Comparison of ENCODE assay signal across 8 cellular contexts in the genomic region with DNA sequence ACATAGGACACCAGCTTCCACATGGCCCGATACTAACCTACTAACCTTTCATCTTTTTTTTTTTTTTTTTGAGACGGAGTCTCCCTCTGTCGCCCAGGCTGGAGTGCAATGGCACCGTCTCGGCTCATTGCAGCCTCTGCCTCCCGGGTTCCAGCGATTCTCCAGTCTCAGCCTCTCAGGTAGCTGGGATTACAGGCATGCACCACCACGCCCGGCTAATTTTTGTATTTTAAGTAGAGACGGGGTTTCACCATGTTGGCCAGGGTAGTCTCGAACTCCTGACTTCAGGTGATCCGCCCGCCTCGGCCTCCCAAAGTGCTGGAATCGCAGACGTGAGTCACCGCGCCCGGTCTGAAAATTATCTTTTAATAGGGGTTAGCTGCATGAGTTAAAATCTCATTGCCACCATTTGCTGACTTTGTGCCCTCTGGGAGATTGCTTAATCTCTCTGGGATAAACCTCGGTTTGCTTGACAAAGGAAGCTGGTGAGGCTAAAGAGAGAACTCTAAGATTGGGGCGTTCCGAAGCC. TPM values are rescaled to one million over a fixed set of nuclear protein-coding genes. Genes with fewer than 3 reads are reported as not detected.
DNase-seq lines count a peak whose midpoint lies in the region; FAIRE-seq and TF ChIP-seq lines count a peak whose summit lies in the region.
"Not testable (repeated sequence)": the region's sequence is repeated elsewhere in the genome, so short reads cannot be mapped to it uniquely, and the experiment has no call there.

No MANE protein-coding gene starts in this region.

- not testable (repeated sequence) for H3K9me3 ChIP-seq in OCI-LY3 (ENCODE audit: insufficient read depth, low read length); tibial nerve

- peaks cover 20% of the 10 kb centered on the region for H3K36me3 Mint-ChIP-seq in Calu3 (ENCODE audit: insufficient read depth, unreplicated experiment)
- H3K36me3 Mint-ChIP-seq in activated T-cell treated with anti-CD3 and anti-CD28 coated beads, Interleukin-2, amount 50 U/mL, for 24 hours (ENCODE audit: low read depth) = peaks cover 21% of the 10 kb centered on the region
- not testable (repeated sequence) for H3K36me3 Mint-ChIP-seq in mesothelial cell of epicardium

- H3K79me2 ChIP-seq in OCI-LY3 (ENCODE audit: low read length) = not testable (repeated sequence)

- peak overlapping the region; percentile 79; the same call in 1 of the 2 replicates for H2AFZ ChIP-seq in OCI-LY3 (ENCODE audit: low read depth, low read length)

- peaks cover 13% of the 10 kb centered on the region for H3K27me3 Mint-ChIP-seq in Calu3 (ENCODE audit: unreplicated experiment)
- not testable (repeated sequence) for H3K27me3 Mint-ChIP-seq in activated T-cell treated with anti-CD3 and anti-CD28 coated beads, Interleukin-2, amount 50 U/mL, for 24 hours; mesothelial cell of epicardium (ENCODE audit: low read depth)

- H3K4me1 Mint-ChIP-seq in Calu3 (ENCODE audit: low read depth, unreplicated experiment) = peaks cover 10% of the 10 kb centered on the region
- peaks cover 17% of the 10 kb centered on the region for H3K4me1 Mint-ChIP-seq in activated T-cell treated with anti-CD3 and anti-CD28 coated beads, Interleukin-2, amount 50 U/mL, for 24 hours (ENCODE audit: low read depth)
- H3K4me1 Mint-ChIP-seq in mesothelial cell of epicardium = peaks cover 11% of the 10 kb centered on the region

- H3K27ac Mint-ChIP-seq in Calu3 (ENCODE audit: unreplicated experiment) = peak overlapping the region; percentile 42
- peak overlapping the region; percentile 52 for H3K27ac Mint-ChIP-seq in activated T-cell treated with anti-CD3 and anti-CD28 coated beads, Interleukin-2, amount 50 U/mL, for 24 hours
- not testable (repeated sequence) for H3K27ac Mint-ChIP-seq in mesothelial cell of epicardium

- not testable (repeated sequence) for H3K27me3 ChIP-seq in OCI-LY3 (ENCODE audit: low read depth, low read length); bronchial epithelial cell (ENCODE audit: control insufficient read depth, insufficient read depth, low read length); tibial nerve

- not testable (repeated sequence) for H3K9ac ChIP-seq in OCI-LY3 (ENCODE audit: low read length)

- H4K20me1 ChIP-seq in OCI-LY3 (ENCODE audit: insufficient read depth, low read length) = not testable (repeated sequence)

- not testable (repeated sequence) for H3K9me3 Mint-ChIP-seq in Calu3 (ENCODE audit: low read depth, unreplicated experiment); activated T-cell treated with anti-CD3 and anti-CD28 coated beads, Interleukin-2, amount 50 U/mL, for 24 hours; mesothelial cell of epicardium

- TF ChIP-seq EP300 in tibial nerve (IDR thresholded peaks at IDR 0.05) = peak in 1 of 2 donors; percentile 74

- not testable (repeated sequence) for DNase-seq in Calu3; activated T-cell treated with anti-CD3 and anti-CD28 coated beads, Interleukin-2, amount 50 U/mL, for 24 hours; bronchial epithelial cell (ENCODE audit: low read depth); foreskin fibroblast; mesothelial cell of epicardium (ENCODE audit: low spot score in 2 of 2, unreplicated experiment in 2 of 2); tibial nerve (ENCODE audit: low spot score in 2 of 2)
- DNase-seq in retina = peak; percentile 46

- intact Hi-C loops in Calu3 (cut with micrococcal nuclease; ENCODE audit: unreplicated experiment) = not testable (repeated sequence)

- H3K4me3 Mint-ChIP-seq in Calu3 (ENCODE audit: low read depth, unreplicated experiment) (peak overlapping the region; percentile 87), mesothelial cell of epicardium (peak overlapping the region; percentile 69)
- H3K4me3 Mint-ChIP-seq in activated T-cell treated with anti-CD3 and anti-CD28 coated beads, Interleukin-2, amount 50 U/mL, for 24 hours = peak overlapping the region; percentile 69

- BruUV-seq in Calu3 (replicated peaks; lab: Mats Ljungman, UMichigan) = not testable (repeated sequence)

- TF ChIP-seq POLR2A in tibial nerve (IDR thresholded peaks at IDR 0.05) = not testable (repeated sequence)

- 70 to 73% methylated on average over 22 of the region's 22 CpGs for WGBS in tibial nerve, 2 donors

- not testable (repeated sequence) for FAIRE-seq in bronchial epithelial cell (lab: Jason Lieb, UNC)

- TF ChIP-seq CTCF in Calu3 (IDR thresholded peaks at IDR 0.05; ENCODE audit: unreplicated experiment); OCI-LY3 (IDR thresholded peaks at IDR 0.05; ENCODE audit: low read depth, low read length); bronchial epithelial cell (IDR thresholded peaks at IDR 0.05; ENCODE audit: insufficient read depth, low read length, severe bottlenecking); foreskin fibroblast (IDR thresholded peaks at IDR 0.05; ENCODE audit: low read depth, low read length); mesothelial cell of epicardium (IDR thresholded peaks at IDR 0.05; ENCODE audit: unreplicated experiment); tibial nerve (IDR thresholded peaks at IDR 0.05): not testable (repeated sequence)

- CTCF ChIA-PET in Calu3 (lab: Charles Lee) = interaction anchor here (0.6 to 1.7 kb wide), 5 partner anchors 9 to 845 kb away, joined by 3 to 5 read pairs (median 4); no protein-coding TSS in a partner anchor

- not testable (repeated sequence) for H3K4me1 ChIP-seq in OCI-LY3 (ENCODE audit: low read length)
- peaks cover 0 to 28% (median 11%) of the 10 kb centered on the region in 4 donors for H3K4me1 ChIP-seq in tibial nerve

- H3K27ac ChIP-seq in OCI-LY3 (ENCODE audit: low read length) = not testable (repeated sequence)
- peak overlapping the region; percentile 81 to 96 (median 88) for H3K27ac ChIP-seq in tibial nerve

- H3K4me3 ChIP-seq in OCI-LY3 (ENCODE audit: low read length) (peak overlapping the region; percentile 76), bronchial epithelial cell (ENCODE audit: low read depth, low read length) (peak overlapping the region; percentile 12), foreskin fibroblast (ENCODE audit: low read depth in 1 of 2, low read length in 2 of 2) (peak overlapping the region; percentile 54 to 71), tibial nerve (peak overlapping the region in 3 of 4 donors; percentile 79 to 91 (median 82))

- peak overlapping the region; percentile 76 for H3K4me2 ChIP-seq in OCI-LY3 (ENCODE audit: low read length)

- not testable (repeated sequence) for H3K36me3 ChIP-seq in OCI-LY3 (replicated peaks; ENCODE audit: low read depth, low read length); bronchial epithelial cell (ENCODE audit: control insufficient read depth, insufficient read depth, low read length)
- peaks cover 0 to 21% (median 0%) of the 10 kb centered on the region in 3 donors for H3K36me3 ChIP-seq in tibial nerve

RNA-seq across cellular contexts. Expression of gene ENGASE, which starts 0.4 kb away (rescaled TPM):
- total RNA-seq in Calu3 (2022) (57.1 and 58.0 TPM in 2 replicates), bronchial epithelial cell (8.1 and 10.5 TPM in 2 replicates), mesothelial cell of epicardium (72.5 to 77.7 TPM (median 76.2 TPM) in 3 replicates), tibial nerve (10 to 100 TPM; 29.9 to 64.8 (median 57.1) TPM)

RNA-seq across cellular contexts. Expression of gene C1QTNF1, which starts 50.2 kb away (rescaled TPM):
- total RNA-seq in Calu3 (2022) = 3.1 and 3.3 TPM in 2 replicates
- 0.13 and 0.79 TPM in 2 replicates for total RNA-seq in bronchial epithelial cell
- 21.9 to 22.1 TPM (median 22.1 TPM) in 3 replicates for total RNA-seq in mesothelial cell of epicardium
- total RNA-seq in tibial nerve = 100 to 1,000 TPM in 1 of 4 donors, 10 to 100 TPM in 3; 67.1 to 147 (median 90.0) TPM

Comparison
In these comparisons a context has a peak if more than half of its experiments do, and no peak if none do; other contexts are left out.
1. H3K4me3 ChIP-seq: peak in every context shown above with its lines; median percentile 82 in tibial nerve; 76 in OCI-LY3; 62 in foreskin fibroblast; 12 in bronchial epithelial cell.